Comparison of ENCODE assay signal across 35 cellular contexts in genomic region chr3:140627756-140628155, GRCh38. TPM values are rescaled to one million over a fixed set of nuclear protein-coding genes. Genes with fewer than 3 reads are reported as not detected.
"Had no signal": no experiment of that assay in that cellular context is flagged by ENCODE, and none has a peak within 500 bp of the region (broad histone marks: within the 10 kb centered on the region; RNA-seq: fewer than 3 reads in every experiment).

No MANE protein-coding gene starts in this region.

- H3K36me3 ChIP-seq: cardiac muscle cell, esophagus squamous epithelium, heart right ventricle, neural progenitor cell, ovary, right lobe of liver, spleen, thoracic aorta, tibial nerve, vagina had no signal

- H3K4me1 Mint-ChIP-seq: central memory CD8-positive, alpha-beta T cell; immature natural killer cell; naive thymus-derived CD4-positive, alpha-beta T cell; nephron; neural progenitor cell; stimulated activated memory B cell treated with anti-CD40 and anti-IgM and Interleukin-4, amounts not matched to agents 10 μg/mL and 1 μg/mL and 100 μg/mL, for 72 hours had no signal

- H3K27me3 ChIP-seq: cardiac muscle cell, esophagus squamous epithelium, foreskin keratinocyte, heart right ventricle, neural progenitor cell, ovary, right lobe of liver, spleen, tibial nerve, vagina had no signal

- H3K9me3 ChIP-seq: esophagus squamous epithelium, heart right ventricle, ovary, right lobe of liver, spleen, thoracic aorta, tibial nerve, vagina had no signal

- H3K4me2 ChIP-seq: neural progenitor cell had no signal

- H3K36me3 Mint-ChIP-seq: naive thymus-derived CD4-positive, alpha-beta T cell; neural progenitor cell; stimulated activated memory B cell treated with anti-CD40 and anti-IgM and Interleukin-4, amounts not matched to agents 10 μg/mL and 1 μg/mL and 100 μg/mL, for 72 hours had no signal

- H3K4me1 ChIP-seq: esophagus squamous epithelium, neural progenitor cell, right lobe of liver, spleen, vagina had no signal

- H3K4me3 ChIP-seq: cardiac muscle cell, esophagus squamous epithelium, heart right ventricle, lung, neural progenitor cell, ovary, right lobe of liver, skin epidermis, spleen, thoracic aorta, tibial nerve, vagina had no signal

- H3K9me3 Mint-ChIP-seq: nephron; neural progenitor cell; stimulated activated memory B cell treated with anti-CD40 and anti-IgM and Interleukin-4, amounts not matched to agents 10 μg/mL and 1 μg/mL and 100 μg/mL, for 72 hours had no signal

- ATAC-seq: effector memory CD8-positive, alpha-beta T cell; foreskin keratinocyte; heart right ventricle; left lobe of liver; naive thymus-derived CD4-positive, alpha-beta T cell; right lobe of liver; stimulated activated memory B cell treated with anti-CD40 and anti-IgM and Interleukin-4, amounts not matched to agents 10 μg/mL and 1 μg/mL and 100 μg/mL, for 72 hours; stimulated activated naive CD8-positive, alpha-beta T cell treated with anti-CD3 and anti-CD28 coated beads, Interleukin-15, Interleukin-2, amounts not matched to agents 100 U/mL and 50 U/mL, for 24 hours had no signal

- H2AFZ ChIP-seq: neural progenitor cell had no signal

- FAIRE-seq: endometrium had no signal

- H3K27me3 Mint-ChIP-seq: central memory CD8-positive, alpha-beta T cell; effector memory CD8-positive, alpha-beta T cell; naive thymus-derived CD4-positive, alpha-beta T cell; stimulated activated memory B cell treated with anti-CD40 and anti-IgM and Interleukin-4, amounts not matched to agents 10 μg/mL and 1 μg/mL and 100 μg/mL, for 72 hours had no signal

- H3K27ac Mint-ChIP-seq: effector memory CD8-positive, alpha-beta T cell; immature natural killer cell; naive thymus-derived CD4-positive, alpha-beta T cell; nephron; neural progenitor cell; stimulated activated memory B cell treated with anti-CD40 and anti-IgM and Interleukin-4, amounts not matched to agents 10 μg/mL and 1 μg/mL and 100 μg/mL, for 72 hours had no signal

- H3K4me3 Mint-ChIP-seq: central memory CD8-positive, alpha-beta T cell; effector memory CD8-positive, alpha-beta T cell; immature natural killer cell; naive thymus-derived CD4-positive, alpha-beta T cell; nephron; neural progenitor cell; stimulated activated memory B cell treated with anti-CD40 and anti-IgM and Interleukin-4, amounts not matched to agents 10 μg/mL and 1 μg/mL and 100 μg/mL, for 72 hours had no signal

- H3K9ac ChIP-seq: neural progenitor cell had no signal

- DNase-seq: cortex of kidney; effector memory CD8-positive, alpha-beta T cell; erythroblast; esophagus squamous epithelium; glutamatergic neuron; heart right ventricle; hypothalamus; immature natural killer cell; islet precursor cell; mesendoderm; midbrain; naive thymus-derived CD4-positive, alpha-beta T cell; ovary; right lobe of liver; spleen; stimulated activated CD4-positive, alpha-beta T cell treated with anti-CD3 and anti-CD28 coated beads, Interleukin-4, amount 100 ng/mL, for 4 hours; stimulated activated naive CD8-positive, alpha-beta T cell treated with anti-CD3 and anti-CD28 coated beads, Interleukin-15, Interleukin-2, amounts not matched to agents 100 U/mL and 50 U/mL, for 24 hours had no signal

- H3K27ac ChIP-seq: cardiac muscle cell, esophagus squamous epithelium, foreskin keratinocyte, heart right ventricle, neural progenitor cell, ovary, right lobe of liver, skin epidermis, spleen, thoracic aorta, tibial nerve, vagina had no signal

RNA-seq across cellular contexts. Expression of gene TRIM42, which starts 50.1 kb away (rescaled TPM):
- total RNA-seq: cardiac muscle cell; dermis microvascular lymphatic vessel endothelial cell; esophagus squamous epithelium; foreskin keratinocyte; heart right ventricle; left lobe of liver; liver; lung; mucosa of gallbladder; naive thymus-derived CD4-positive, alpha-beta T cell; ovary; posterior vena cava; right lobe of liver; spleen; thoracic aorta; tibial nerve; ureter; vagina had no signal
- polyA plus RNA-seq: cardiac muscle cell; foreskin keratinocyte; heart right ventricle; immature natural killer cell; liver; lung; naive thymus-derived CD4-positive, alpha-beta T cell; ovary; spleen had no signal
